Comparison of ENCODE assay signal across 11 cellular contexts in the genomic region with DNA sequence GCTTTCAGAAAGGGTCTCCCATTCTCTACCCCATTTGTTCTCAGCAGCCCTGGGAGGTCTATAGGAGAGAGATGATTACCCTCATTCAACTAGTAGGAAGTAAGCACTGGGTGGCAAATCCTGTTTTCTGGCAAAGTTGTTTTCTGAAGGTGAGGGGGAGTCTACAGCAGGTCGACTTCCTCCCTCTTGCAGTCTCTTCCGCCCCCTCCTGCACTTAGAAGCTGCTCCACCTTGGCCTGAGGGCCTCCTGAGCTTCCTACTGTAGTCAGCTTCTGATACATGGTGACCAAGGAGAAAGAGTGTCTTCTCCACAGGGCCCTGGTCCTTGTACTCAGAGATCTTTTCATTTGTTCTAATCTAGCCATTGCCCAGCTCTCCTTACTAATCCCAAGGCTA.
DNase-seq lines count a peak whose midpoint lies in the region; ATAC-seq lines count a peak whose summit lies in the region.
"Had no signal": no experiment of that assay in that cellular context is flagged by ENCODE, and none has a peak within 500 bp of the region (broad histone marks: within the 10 kb centered on the region; RNA-seq: fewer than 3 reads in every experiment).

No MANE protein-coding gene starts in this region.

- H3K4me1 ChIP-seq in CD8-positive, alpha-beta memory T cell (ENCODE audit: insufficient read depth, low read length) = no peaks in the 10 kb centered on the region

- peak overlapping the region; percentile 17 for H3K27ac ChIP-seq in substantia nigra (ENCODE audit: low read depth, low read length, poor library complexity, severe bottlenecking)
- no peak overlapping the region for H3K27ac ChIP-seq in CD8-positive, alpha-beta memory T cell (ENCODE audit: low read depth, low read length)

- intact Hi-C loops in activated CD4-positive, alpha-beta T cell treated with anti-CD3 and anti-CD28 coated beads for 36 hours (cut with DNase I, micrococcal nuclease) = no loop called here

- no peak overlapping the region for H3K4me3 ChIP-seq in MG63
- H3K4me3 ChIP-seq in CD8-positive, alpha-beta memory T cell (ENCODE audit: low read length) = no peak overlapping the region

- H3K9me3 ChIP-seq in MG63 = no peaks in the 10 kb centered on the region
- no peaks in the 10 kb centered on the region for H3K9me3 ChIP-seq in CD8-positive, alpha-beta memory T cell (ENCODE audit: low read length)

- DNase-seq in substantia nigra (lab: John Stamatoyannopoulos, UW) (no peak), MG63 (no peak), NCI-H345 (lab: John Stamatoyannopoulos, UW) (no peak)
- DNase-seq in activated CD4-positive, alpha-beta T cell treated with anti-CD3 and anti-CD28 coated beads for 36 hours = no peak
- DNase-seq in CD8-positive, alpha-beta memory T cell = no peak
- DNase-seq: activated effector memory CD4-positive, alpha-beta T cell treated with anti-CD3 and anti-CD28 coated beads, Interleukin-2, amount 50 U/mL, for 16 hours; NCI-H446 had no signal

- no peaks in the 10 kb centered on the region for H3K27me3 Mint-ChIP-seq in activated CD4-positive, alpha-beta T cell treated with anti-CD3 and anti-CD28 coated beads for 36 hours
- H3K27me3 Mint-ChIP-seq in CD8-positive, alpha-beta memory T cell = no peaks in the 10 kb centered on the region

- CTCF ChIA-PET in activated CD4-positive, alpha-beta T cell treated with anti-CD3 and anti-CD28 coated beads for 36 hours (lab: Charles Lee) = interaction anchor here (0.6 to 2.3 kb wide), 3 partner anchors 8 to 23 kb away, joined by 3 to 16 read pairs (median 4); no protein-coding TSS in a partner anchor
- CTCF ChIA-PET in CD8-positive, alpha-beta memory T cell (lab: Charles Lee) = interaction anchor here (1.2 to 2.5 kb wide), 3 partner anchors 10 to 18 kb away, joined by 3 to 12 read pairs (median 4); no protein-coding TSS in a partner anchor

- H3K27ac Mint-ChIP-seq in activated CD4-positive, alpha-beta T cell treated with anti-CD3 and anti-CD28 coated beads for 36 hours = no peak overlapping the region
- no peak overlapping the region for H3K27ac Mint-ChIP-seq in CD8-positive, alpha-beta memory T cell

- ATAC-seq in GM19395 (IDR thresholded peaks at IDR 0.05; ENCODE audit: unreplicated experiment) (peak; percentile 31), HG02840 (IDR thresholded peaks at IDR 0.05; ENCODE audit: low FRiP score, unreplicated experiment) (peak; percentile 16), HG03565 (IDR thresholded peaks at IDR 0.05; ENCODE audit: unreplicated experiment) (peak; percentile 6)
- ATAC-seq in activated CD4-positive, alpha-beta T cell treated with anti-CD3 and anti-CD28 coated beads for 36 hours = no peak
- ATAC-seq: activated CD4-positive, CD25-positive, alpha-beta regulatory T cell treated with anti-CD3 and anti-CD28 coated beads, Interleukin-2, amount 50 U/mL, for 24 hours had no signal

- H3K27me3 ChIP-seq in MG63 = no peaks in the 10 kb centered on the region
- H3K27me3 ChIP-seq in CD8-positive, alpha-beta memory T cell (ENCODE audit: insufficient read depth, low read length, poor library complexity, severe bottlenecking) = no peaks in the 10 kb centered on the region

- peaks cover 2% of the 10 kb centered on the region for H3K36me3 Mint-ChIP-seq in activated CD4-positive, alpha-beta T cell treated with anti-CD3 and anti-CD28 coated beads for 36 hours (ENCODE audit: low read depth)
- peaks cover 0 to 10% (median 0%) of the 10 kb centered on the region in 3 donors for H3K36me3 Mint-ChIP-seq in CD8-positive, alpha-beta memory T cell

- no peaks in the 10 kb centered on the region for H3K9me3 Mint-ChIP-seq in activated CD4-positive, alpha-beta T cell treated with anti-CD3 and anti-CD28 coated beads for 36 hours (ENCODE audit: low read depth)
- H3K9me3 Mint-ChIP-seq in CD8-positive, alpha-beta memory T cell = peaks cover 0 to 2% (median 0%) of the 10 kb centered on the region in 5 donors

- H3K4me1 Mint-ChIP-seq in activated CD4-positive, alpha-beta T cell treated with anti-CD3 and anti-CD28 coated beads for 36 hours = peaks cover 15% of the 10 kb centered on the region
- peaks cover 0 to 7% (median 0%) of the 10 kb centered on the region in 3 donors for H3K4me1 Mint-ChIP-seq in CD8-positive, alpha-beta memory T cell

- POLR2A ChIA-PET in activated CD4-positive, alpha-beta T cell treated with anti-CD3 and anti-CD28 coated beads for 36 hours (lab: Charles Lee) = no interaction called here
- POLR2A ChIA-PET in CD8-positive, alpha-beta memory T cell (lab: Charles Lee) = no interaction called here

- no peaks in the 10 kb centered on the region for H3K36me3 ChIP-seq in MG63
- no peaks in the 10 kb centered on the region for H3K36me3 ChIP-seq in CD8-positive, alpha-beta memory T cell (ENCODE audit: insufficient read depth, low read length)

- no peak overlapping the region for H3K4me3 Mint-ChIP-seq in activated CD4-positive, alpha-beta T cell treated with anti-CD3 and anti-CD28 coated beads for 36 hours
- H3K4me3 Mint-ChIP-seq in CD8-positive, alpha-beta memory T cell = no peak overlapping the region
